21 cellular contexts compared by ENCODE assay signal in genomic region chr6:169166896-169167580, GRCh38.
A peak's percentile ranks its signal among the peaks of the same experiment; 100 is the strongest.
DNase-seq lines count a peak whose midpoint lies in the region; ATAC-seq lines count a peak whose summit lies in the region.
"Had no signal": no experiment of that assay in that cellular context is flagged by ENCODE, and none has a peak within 500 bp of the region (broad histone marks: within the 10 kb centered on the region; RNA-seq: fewer than 3 reads in every experiment).

No MANE protein-coding gene starts in this region.

- no peak overlapping the region for H3K4me3 Mint-ChIP-seq in T-helper 17 cell
- no peak overlapping the region for H3K4me3 Mint-ChIP-seq in stimulated activated effector memory CD8-positive, alpha-beta T cell treated with anti-CD3 and anti-CD28 coated beads, Interleukin-12 subunit alpha, Interleukin-12 subunit beta, amount 100 ng/mL, for 72 hours
- no peak overlapping the region for H3K4me3 Mint-ChIP-seq in activated naive CD4-positive, alpha-beta T cell treated with anti-CD3 and anti-CD28 coated beads, Interleukin-2, amount 10 ng/mL, durations not matched to agents 7 days and 5 days
- H3K4me3 Mint-ChIP-seq: activated CD4-positive, alpha-beta T cell treated with anti-CD3 and anti-CD28 coated beads, Interleukin-2, amount 10 ng/mL, durations not matched to agents 24 days and 14 days; CD8-positive, alpha-beta memory T cell; mesothelial cell of epicardium; T-helper 1 cell treated with Interleukin-12 subunit alpha and Interleukin-12 subunit beta and Interleukin-4 antibody, amounts not matched to agents 30 μg/mL and 1 μg/mL, for 36 hours had no signal

- peaks cover 35% of the 10 kb centered on the region for H3K4me1 ChIP-seq in mesodermal cell (ENCODE audit: control insufficient read depth, insufficient read depth, low read length, poor library complexity, severe bottlenecking)
- H3K4me1 ChIP-seq: psoas muscle had no signal

- WGBS in mesodermal cell (ENCODE audit: insufficient coverage in 2 of 2), 2 experiments: 94 to 96% methylated on average over 34 to 38 of the region's 40 CpGs

- H3K4me1 Mint-ChIP-seq in T-helper 17 cell: no peaks in the 10 kb centered on the region
- peaks cover 10% of the 10 kb centered on the region for H3K4me1 Mint-ChIP-seq in stimulated activated effector memory CD8-positive, alpha-beta T cell treated with anti-CD3 and anti-CD28 coated beads, Interleukin-12 subunit alpha, Interleukin-12 subunit beta, amount 100 ng/mL, for 72 hours
- H3K4me1 Mint-ChIP-seq in activated naive CD4-positive, alpha-beta T cell treated with anti-CD3 and anti-CD28 coated beads, Interleukin-2, amount 10 ng/mL, durations not matched to agents 7 days and 5 days: no peaks in the 10 kb centered on the region
- H3K4me1 Mint-ChIP-seq: activated CD4-positive, alpha-beta T cell treated with anti-CD3 and anti-CD28 coated beads, Interleukin-2, amount 10 ng/mL, durations not matched to agents 24 days and 14 days; CD8-positive, alpha-beta memory T cell had no signal

- H3K4me3 ChIP-seq in H7 (ENCODE audit: insufficient read depth, low read depth, low read length) (no peak overlapping the region), mesodermal cell (ENCODE audit: extremely low read depth, insufficient read depth, low read length, poor library complexity, severe bottlenecking) (no peak overlapping the region)
- H3K4me3 ChIP-seq: adrenal gland, cardiac muscle cell, gastroesophageal sphincter, psoas muscle had no signal

- DNase-seq in H7 (peak; percentile 55), T-helper 17 cell (no peak), SW 1271 (lab: John Stamatoyannopoulos, UW) (no peak), NCI-H2107 treated with DMSO at 0.1 percent for 48 hours (lab: John Stamatoyannopoulos, UW; ENCODE audit: unreplicated experiment) (no peak)
- DNase-seq in stimulated activated effector memory CD8-positive, alpha-beta T cell treated with anti-CD3 and anti-CD28 coated beads, Interleukin-12 subunit alpha, Interleukin-12 subunit beta, amount 100 ng/mL, for 72 hours (ENCODE audit: low spot score in 2 of 2): no peak
- DNase-seq in activated naive CD4-positive, alpha-beta T cell treated with anti-CD3 and anti-CD28 coated beads, Interleukin-2, amount 10 ng/mL, durations not matched to agents 7 days and 5 days: no peak
- DNase-seq: activated CD4-positive, alpha-beta T cell treated with anti-CD3 and anti-CD28 coated beads, Interleukin-2, amount 10 ng/mL, durations not matched to agents 24 days and 14 days; activated gamma-delta T cell; CD8-positive, alpha-beta memory T cell; erythroblast; NCI-H1694; NCI-H2227 treated with DMSO at 0.1 percent for 48 hours; NCI-H774; psoas muscle; stimulated activated CD4-positive, alpha-beta T cell treated with anti-CD3 and anti-CD28 coated beads, Interleukin-12 subunit alpha, Interleukin-12 subunit beta, amount 100 ng/mL, for 4 hours had no signal

- CTCF ChIA-PET in activated naive CD4-positive, alpha-beta T cell treated with anti-CD3 and anti-CD28 coated beads, Interleukin-2, amount 10 ng/mL, durations not matched to agents 7 days and 5 days (lab: Charles Lee): no interaction called here

- peak overlapping the region; percentile 76 for H3K27ac ChIP-seq in mesodermal cell (ENCODE audit: low read depth, low read length, severe bottlenecking)
- H3K27ac ChIP-seq: cardiac muscle cell, gastroesophageal sphincter, psoas muscle had no signal

- no peaks in the 10 kb centered on the region for H3K9me3 ChIP-seq in T-helper 17 cell (ENCODE audit: control insufficient read depth, low read length, poor library complexity, severe bottlenecking)
- H3K9me3 ChIP-seq in mesodermal cell (ENCODE audit: control insufficient read depth, low read length): no peaks in the 10 kb centered on the region
- H3K9me3 ChIP-seq: adrenal gland, gastroesophageal sphincter, psoas muscle had no signal

- H3K27ac Mint-ChIP-seq in T-helper 17 cell: peak overlapping the region; percentile 54
- no peak overlapping the region for H3K27ac Mint-ChIP-seq in stimulated activated effector memory CD8-positive, alpha-beta T cell treated with anti-CD3 and anti-CD28 coated beads, Interleukin-12 subunit alpha, Interleukin-12 subunit beta, amount 100 ng/mL, for 72 hours
- H3K27ac Mint-ChIP-seq in activated naive CD4-positive, alpha-beta T cell treated with anti-CD3 and anti-CD28 coated beads, Interleukin-2, amount 10 ng/mL, durations not matched to agents 7 days and 5 days: no peak overlapping the region
- H3K27ac Mint-ChIP-seq: activated CD4-positive, alpha-beta T cell treated with anti-CD3 and anti-CD28 coated beads, Interleukin-2, amount 10 ng/mL, durations not matched to agents 24 days and 14 days; CD8-positive, alpha-beta memory T cell; T-helper 1 cell treated with Interleukin-12 subunit alpha and Interleukin-12 subunit beta and Interleukin-4 antibody, amounts not matched to agents 30 μg/mL and 1 μg/mL, for 36 hours had no signal

- H3K36me3 ChIP-seq in H7 (replicated peaks; ENCODE audit: control insufficient read depth, insufficient read depth, low read length) (no peaks in the 10 kb centered on the region), mesodermal cell (ENCODE audit: control insufficient read depth, insufficient read depth, low read length) (no peaks in the 10 kb centered on the region)
- H3K36me3 ChIP-seq: adrenal gland, cardiac muscle cell, gastroesophageal sphincter had no signal

- H3K9me3 Mint-ChIP-seq in stimulated activated effector memory CD8-positive, alpha-beta T cell treated with anti-CD3 and anti-CD28 coated beads, Interleukin-12 subunit alpha, Interleukin-12 subunit beta, amount 100 ng/mL, for 72 hours: no peaks in the 10 kb centered on the region
- no peaks in the 10 kb centered on the region for H3K9me3 Mint-ChIP-seq in activated naive CD4-positive, alpha-beta T cell treated with anti-CD3 and anti-CD28 coated beads, Interleukin-2, amount 10 ng/mL, durations not matched to agents 7 days and 5 days
- H3K9me3 Mint-ChIP-seq: activated CD4-positive, alpha-beta T cell treated with anti-CD3 and anti-CD28 coated beads, Interleukin-2, amount 10 ng/mL, durations not matched to agents 24 days and 14 days; CD8-positive, alpha-beta memory T cell; mesothelial cell of epicardium; T-helper 1 cell treated with Interleukin-12 subunit alpha and Interleukin-12 subunit beta and Interleukin-4 antibody, amounts not matched to agents 30 μg/mL and 1 μg/mL, for 36 hours had no signal

- no peak for ATAC-seq in T-helper 17 cell
- ATAC-seq in stimulated activated effector memory CD8-positive, alpha-beta T cell treated with anti-CD3 and anti-CD28 coated beads, Interleukin-12 subunit alpha, Interleukin-12 subunit beta, amount 100 ng/mL, for 72 hours: peak; percentile 9
- ATAC-seq: gastroesophageal sphincter, psoas muscle had no signal

- H3K27me3 Mint-ChIP-seq in T-helper 17 cell: peaks cover 37% of the 10 kb centered on the region
- H3K27me3 Mint-ChIP-seq in activated naive CD4-positive, alpha-beta T cell treated with anti-CD3 and anti-CD28 coated beads, Interleukin-2, amount 10 ng/mL, durations not matched to agents 7 days and 5 days: no peaks in the 10 kb centered on the region
- H3K27me3 Mint-ChIP-seq: activated CD4-positive, alpha-beta T cell treated with anti-CD3 and anti-CD28 coated beads, Interleukin-2, amount 10 ng/mL, durations not matched to agents 24 days and 14 days had no signal

- no peaks in the 10 kb centered on the region for H3K36me3 Mint-ChIP-seq in T-helper 17 cell (ENCODE audit: low read depth)
- H3K36me3 Mint-ChIP-seq in stimulated activated effector memory CD8-positive, alpha-beta T cell treated with anti-CD3 and anti-CD28 coated beads, Interleukin-12 subunit alpha, Interleukin-12 subunit beta, amount 100 ng/mL, for 72 hours: no peaks in the 10 kb centered on the region
- no peaks in the 10 kb centered on the region for H3K36me3 Mint-ChIP-seq in activated naive CD4-positive, alpha-beta T cell treated with anti-CD3 and anti-CD28 coated beads, Interleukin-2, amount 10 ng/mL, durations not matched to agents 7 days and 5 days
- H3K36me3 Mint-ChIP-seq: CD8-positive, alpha-beta memory T cell; mesothelial cell of epicardium had no signal

- no peaks in the 10 kb centered on the region for H3K27me3 ChIP-seq in H7 (ENCODE audit: control insufficient read depth, insufficient read depth, low read length)
- H3K27me3 ChIP-seq: adrenal gland, cardiac muscle cell, gastroesophageal sphincter had no signal
